In the genomic region with DNA sequence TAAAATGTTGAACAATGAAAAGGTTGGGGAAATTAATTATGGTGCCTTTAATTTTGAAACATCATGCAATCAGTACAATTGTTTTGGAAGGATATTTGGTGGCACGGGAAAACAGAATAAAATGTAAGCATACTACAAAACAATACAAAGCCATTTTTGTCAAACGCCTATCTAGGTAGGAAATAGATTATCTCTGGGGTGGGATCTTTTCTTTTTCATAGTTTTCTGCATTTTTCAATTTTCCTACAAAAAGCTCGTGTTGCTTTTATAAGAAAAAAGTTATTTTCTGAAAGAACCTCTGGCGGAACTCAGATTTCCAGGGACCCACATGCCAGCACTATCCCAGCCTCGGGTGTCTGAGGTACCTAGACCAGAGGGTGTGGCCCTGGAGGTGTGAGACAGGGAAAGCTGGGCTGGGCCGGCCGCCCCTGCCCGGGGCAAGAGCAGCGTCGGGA, we compare ENCODE assay signal across 8 cellular contexts. TPM values are rescaled to one million over a fixed set of nuclear protein-coding genes. Genes with fewer than 3 reads are reported as not detected.
A peak's percentile ranks its signal among the peaks of the same experiment; 100 is the strongest.
DNase-seq lines count a peak whose midpoint lies in the region; ATAC-seq and TF ChIP-seq lines count a peak whose summit lies in the region.

No MANE protein-coding gene starts in this region.

- H3K36me3 ChIP-seq in OCI-LY1 (ENCODE audit: insufficient read depth, low read length), result no peaks in the 10 kb centered on the region
- H3K36me3 ChIP-seq in neural progenitor cell, result no peaks in the 10 kb centered on the region

- H2AFZ ChIP-seq in OCI-LY1 (ENCODE audit: low read length), result no peak overlapping the region
- H2AFZ ChIP-seq in neural progenitor cell (replicated peaks), result peak overlapping the region; percentile 9

- no peaks in the 10 kb centered on the region for H3K79me2 ChIP-seq in OCI-LY1 (ENCODE audit: insufficient read depth, low read length)
- peaks cover 33% of the 10 kb centered on the region for H3K79me2 ChIP-seq in neural progenitor cell (ENCODE audit: low read depth)

- H3K4me2 ChIP-seq in OCI-LY1 (ENCODE audit: low read length) (peak overlapping the region; percentile 72), neural progenitor cell (peak overlapping the region; percentile 78)

- CTCF ChIA-PET in CD4-positive, alpha-beta T cell (lab: Charles Lee), result interaction anchor here (0.7 to 2.9 kb wide), 9 partner anchors 9 to 227 kb away, joined by 3 to 13 read pairs (median 3); partner anchors contain the start of gene CYB561

- H3K4me1 ChIP-seq in OCI-LY1 (ENCODE audit: insufficient read depth, low read length, severe bottlenecking) (peaks cover 20% of the 10 kb centered on the region), neural progenitor cell (peaks cover 13% of the 10 kb centered on the region)

- TF ChIP-seq CTCF in CD4-positive, alpha-beta T cell (IDR thresholded peaks at IDR 0.05), result no peak
- no peak for TF ChIP-seq CTCF in OCI-LY1 (IDR thresholded peaks at IDR 0.05; ENCODE audit: low read length)
- TF ChIP-seq CTCF in endothelial cell (IDR thresholded peaks at IDR 0.05; ENCODE audit: unreplicated experiment), result no peak
- TF ChIP-seq CTCF in neural progenitor cell (IDR thresholded peaks at IDR 0.05), result no peak

- H3K4me3 ChIP-seq in OCI-LY1 (ENCODE audit: low read depth, low read length, poor library complexity, severe bottlenecking) (peak overlapping the region; percentile 66), neural progenitor cell (peak overlapping the region; percentile 56)

- H3F3A ChIP-seq in OCI-LY1 (ENCODE audit: insufficient read depth, low read length) (no peaks in the 10 kb centered on the region), neural progenitor cell (ENCODE audit: low read depth) (peaks cover 14% of the 10 kb centered on the region)

- no peaks in the 10 kb centered on the region for H3K9me3 Mint-ChIP-seq in CD4-positive, alpha-beta T cell
- no peaks in the 10 kb centered on the region for H3K9me3 Mint-ChIP-seq in endothelial cell (ENCODE audit: unreplicated experiment)
- no peaks in the 10 kb centered on the region for H3K9me3 Mint-ChIP-seq in neural progenitor cell

- no peak for DNase-seq in CD4-positive, alpha-beta T cell
- no peak for DNase-seq in endothelial cell (ENCODE audit: low spot score)
- no peak for DNase-seq in neural progenitor cell (ENCODE audit: low spot score)
- DNase-seq in NCI-H2081 (lab: John Stamatoyannopoulos, UW), result no peak
- DNase-seq in stimulated activated CD4-positive, alpha-beta T cell treated with anti-CD3 and anti-CD28 coated beads, Interleukin-12 subunit alpha, Interleukin-12 subunit beta, amount 100 ng/mL, for 4 hours, result no peak
- no peak for DNase-seq in NCI-H446 treated with DMSO at 0.1 percent for 48 hours (lab: John Stamatoyannopoulos, UW)
- no peak for DNase-seq in NCI-H187 treated with DMSO at 0.1 percent for 48 hours (lab: John Stamatoyannopoulos, UW)

- intact Hi-C loops in CD4-positive, alpha-beta T cell (cut with DNase I, micrococcal nuclease), result loop anchor here (5.0 to 10.0 kb wide), 7 partner anchors 91 to 886 kb away; partner anchors contain the start of genes SMARCD2 (in 2 of the 2), CCDC47 (in 1 of the 2), CEP95 (in 1 of the 2) and DDX42 (in 1 of the 2)

- POLR2A ChIA-PET in CD4-positive, alpha-beta T cell (lab: Charles Lee), result interaction anchor here (0.8 to 3.1 kb wide), 26 partner anchors 10 to 884 kb away, joined by 3 to 69 read pairs (median 10); partner anchors contain the start of genes ACE, CCDC47, CYB561 and DCAF7

- peak overlapping the region; percentile 25 for H3K27ac Mint-ChIP-seq in CD4-positive, alpha-beta T cell
- peak overlapping the region; percentile 25 for H3K27ac Mint-ChIP-seq in endothelial cell (ENCODE audit: unreplicated experiment)
- H3K27ac Mint-ChIP-seq in neural progenitor cell, result no peak overlapping the region

- peak overlapping the region; percentile 92 for H3K4me3 Mint-ChIP-seq in CD4-positive, alpha-beta T cell
- H3K4me3 Mint-ChIP-seq in endothelial cell (ENCODE audit: unreplicated experiment), result peak overlapping the region; percentile 85
- H3K4me3 Mint-ChIP-seq in neural progenitor cell, result peak overlapping the region; percentile 92

- no peaks in the 10 kb centered on the region for H3K27me3 ChIP-seq in CD4-positive, alpha-beta T cell (ENCODE audit: control insufficient read depth, insufficient read depth, low read length)
- H3K27me3 ChIP-seq in OCI-LY1 (ENCODE audit: insufficient read depth, low read length) (no peaks in the 10 kb centered on the region), neural progenitor cell (no peaks in the 10 kb centered on the region)

- H3K27me3 Mint-ChIP-seq in CD4-positive, alpha-beta T cell, result no peaks in the 10 kb centered on the region
- H3K27me3 Mint-ChIP-seq in endothelial cell (ENCODE audit: unreplicated experiment) (peaks cover 11% of the 10 kb centered on the region), neural progenitor cell (ENCODE audit: insufficient read depth, low read depth) (peaks cover 8% of the 10 kb centered on the region)

- peak overlapping the region; percentile 69 for H3K27ac ChIP-seq in CD4-positive, alpha-beta T cell (ENCODE audit: low read depth, low read length)
- H3K27ac ChIP-seq in OCI-LY1 (ENCODE audit: low read depth, low read length, poor library complexity, severe bottlenecking) (no peak overlapping the region), neural progenitor cell (peak overlapping the region; percentile 50)

- peaks cover 37% of the 10 kb centered on the region for H3K4me1 Mint-ChIP-seq in CD4-positive, alpha-beta T cell (ENCODE audit: low read depth)
- H3K4me1 Mint-ChIP-seq in endothelial cell (ENCODE audit: unreplicated experiment) (peaks cover 29% of the 10 kb centered on the region), neural progenitor cell (peaks cover 24% of the 10 kb centered on the region)

- H4K20me1 ChIP-seq in OCI-LY1 (ENCODE audit: insufficient read depth, low read length) (no peaks in the 10 kb centered on the region), neural progenitor cell (ENCODE audit: low read depth) (peaks cover 32% of the 10 kb centered on the region)

- no peaks in the 10 kb centered on the region for H3K9me3 ChIP-seq in CD4-positive, alpha-beta T cell (ENCODE audit: control insufficient read depth, low read length)
- no peaks in the 10 kb centered on the region for H3K9me3 ChIP-seq in OCI-LY1 (ENCODE audit: low read length)
- H3K9me3 ChIP-seq in neural progenitor cell (ENCODE audit: low read depth), result no peaks in the 10 kb centered on the region

- H3K36me3 Mint-ChIP-seq in CD4-positive, alpha-beta T cell (ENCODE audit: low read depth), result peaks cover 12% of the 10 kb centered on the region
- H3K36me3 Mint-ChIP-seq in endothelial cell (ENCODE audit: low read depth, unreplicated experiment) (peaks cover 4% of the 10 kb centered on the region), neural progenitor cell (no peaks in the 10 kb centered on the region)

- H3K9me2 ChIP-seq in OCI-LY1 (ENCODE audit: low read depth, low read length), result no peaks in the 10 kb centered on the region

- no peak for ATAC-seq in CD4-positive, alpha-beta T cell (ENCODE audit: poor library complexity)

- H3K9ac ChIP-seq in OCI-LY1 (ENCODE audit: low read length) (peak overlapping the region; percentile 63), neural progenitor cell (no peak overlapping the region)

RNA-seq across cellular contexts. Expression of gene MAP3K3, which starts 1.0 kb away (rescaled TPM):
- total RNA-seq in CD4-positive, alpha-beta T cell, result 10 to 100 TPM; 75.8 to 78.1 TPM
- 112 TPM for total RNA-seq in endothelial cell (ENCODE audit: unreplicated experiment)
- total RNA-seq in neural progenitor cell (ENCODE audit: low replicate concordance), result 21.6 and 28.8 TPM in 2 replicates

RNA-seq across cellular contexts. Expression of gene TACO1, which starts 20.6 kb away (rescaled TPM):
- 10 to 100 TPM; 11.3 to 13.2 TPM for total RNA-seq in CD4-positive, alpha-beta T cell
- total RNA-seq in endothelial cell (ENCODE audit: unreplicated experiment), result 19.4 TPM
- 15.4 and 18.3 TPM in 2 replicates for total RNA-seq in neural progenitor cell (ENCODE audit: low replicate concordance)
